ENCODE assay signal across 20 cellular contexts in genomic region chr1:230542681-230543080, GRCh38.
"Had no signal": no experiment of that assay in that cellular context is flagged by ENCODE, and none has a peak within 500 bp of the region (broad histone marks: within the 10 kb centered on the region; RNA-seq: fewer than 3 reads in every experiment).

No MANE protein-coding gene starts in this region.

- FAIRE-seq: endometrium, frontal cortex, urothelium cell line had no signal

- H3K9me3 ChIP-seq: prostate gland, thoracic aorta, tibial nerve, upper lobe of left lung had no signal

- H3K36me3 ChIP-seq: prostate gland, sigmoid colon, thoracic aorta, tibial nerve, upper lobe of left lung had no signal

- H3K27me3 ChIP-seq: sigmoid colon, tibial nerve, upper lobe of left lung had no signal

- H3K9me3 Mint-ChIP-seq: effector memory CD8-positive, alpha-beta T cell; memory B cell; stimulated activated naive CD8-positive, alpha-beta T cell treated with anti-CD3 and anti-CD28 coated beads, Interleukin-15, Interleukin-2, amounts not matched to agents 100 ng/mL and 50 ng/mL, for 24 hours had no signal

- H3K4me3 ChIP-seq: lung, prostate gland, sigmoid colon, skin epidermis, thoracic aorta, tibial nerve, upper lobe of left lung had no signal

- H3K27ac Mint-ChIP-seq: effector memory CD8-positive, alpha-beta T cell; memory B cell; nephron; stimulated activated naive B cell treated with anti-CD40 and anti-IgM and Interleukin-4, amounts not matched to agents 10 μg/mL and 1 μg/mL and 100 μg/mL, for 72 hours; stimulated activated naive CD8-positive, alpha-beta T cell treated with anti-CD3 and anti-CD28 coated beads, Interleukin-15, Interleukin-2, amounts not matched to agents 100 ng/mL and 50 ng/mL, for 24 hours had no signal

- H3K4me1 Mint-ChIP-seq: memory B cell; stimulated activated naive B cell treated with anti-CD40 and anti-IgM and Interleukin-4, amounts not matched to agents 10 μg/mL and 1 μg/mL and 100 μg/mL, for 72 hours had no signal

- H3K4me3 Mint-ChIP-seq: effector memory CD8-positive, alpha-beta T cell; memory B cell; nephron; stimulated activated naive B cell treated with anti-CD40 and anti-IgM and Interleukin-4, amounts not matched to agents 10 μg/mL and 1 μg/mL and 100 μg/mL, for 72 hours; stimulated activated naive CD8-positive, alpha-beta T cell treated with anti-CD3 and anti-CD28 coated beads, Interleukin-15, Interleukin-2, amounts not matched to agents 100 ng/mL and 50 ng/mL, for 24 hours had no signal

- H3K4me1 ChIP-seq: prostate gland, sigmoid colon, tibial nerve, upper lobe of left lung had no signal

- H3K27ac ChIP-seq: prostate gland, sigmoid colon, skin epidermis, thoracic aorta, tibial nerve, upper lobe of left lung had no signal

- H3K36me3 Mint-ChIP-seq: immature natural killer cell; memory B cell; stimulated activated naive B cell treated with anti-CD40 and anti-IgM and Interleukin-4, amounts not matched to agents 10 μg/mL and 1 μg/mL and 100 μg/mL, for 72 hours had no signal

- DNase-seq: cortex of kidney; effector memory CD8-positive, alpha-beta T cell; hypothalamus; nucleus accumbens; right cardiac atrium; sigmoid colon; stimulated activated naive B cell treated with anti-CD40 and anti-IgM and Interleukin-4, amounts not matched to agents 10 μg/mL and 1 μg/mL and 100 μg/mL, for 72 hours; upper lobe of left lung had no signal
